7 cellular contexts compared by ENCODE assay signal in the genomic region with DNA sequence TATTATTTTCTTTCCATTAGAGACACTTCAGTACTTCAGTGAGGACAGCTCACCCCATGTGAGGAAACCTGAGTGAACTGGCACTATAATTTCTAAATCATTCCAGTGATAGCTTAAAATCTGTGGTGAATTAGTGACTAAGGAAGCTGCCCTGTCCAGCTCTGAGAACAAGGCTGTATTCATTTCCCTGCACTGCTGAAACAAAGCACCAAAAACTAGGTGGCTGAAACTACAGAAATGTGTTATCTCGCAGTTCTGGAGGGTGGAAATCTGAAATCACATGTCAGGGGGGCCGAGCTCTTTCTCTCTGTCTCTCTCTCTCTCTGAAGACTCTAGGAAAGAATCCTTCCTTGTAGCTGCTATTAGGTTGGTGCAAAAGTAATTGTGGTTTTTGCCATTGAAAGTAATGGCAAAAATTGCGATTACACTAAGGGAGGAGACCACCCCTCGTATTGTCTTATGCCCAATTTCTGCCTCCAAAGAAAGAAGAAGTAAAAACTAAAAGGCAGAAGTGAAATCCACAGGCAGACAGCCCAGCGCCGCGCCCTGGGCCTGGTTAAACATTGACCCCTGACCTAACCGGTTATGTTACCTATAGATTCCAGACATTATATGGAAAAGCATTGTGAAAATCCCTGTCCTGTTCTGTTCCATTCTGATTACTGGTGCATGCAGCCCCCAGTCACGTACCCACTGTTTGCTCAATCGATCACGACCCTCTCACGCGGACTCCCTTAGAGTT.
A peak's percentile ranks its signal among the peaks of the same experiment; 100 is the strongest.
DNase-seq lines count a peak whose midpoint lies in the region; ATAC-seq and TF ChIP-seq lines count a peak whose summit lies in the region.
"Not testable (repeated sequence)": the region's sequence is repeated elsewhere in the genome, so short reads cannot be mapped to it uniquely, and the experiment has no call there.

No MANE protein-coding gene starts in this region.

- peak; percentile 11 for DNase-seq in NOMO-1 treated with dmso at 0.1 percent for 144 hours (lab: John Stamatoyannopoulos, UW; ENCODE audit: unreplicated experiment)

- not testable (repeated sequence) for H3K36me3 ChIP-seq in liver (ENCODE audit: control insufficient read depth in 4 of 4, insufficient read depth in 3 of 4, low read depth in 1 of 4, low read length in 3 of 4)

- not testable (repeated sequence) for TF ChIP-seq CTCF in liver (IDR thresholded peaks at IDR 0.05; ENCODE audit: low read depth, low read length, missing input control)

- H3K27ac ChIP-seq in liver (ENCODE audit: low read depth in 1 of 2, low read length in 2 of 2): not testable (repeated sequence)

- not testable (repeated sequence) for H3K4me1 ChIP-seq in liver (ENCODE audit: control insufficient read depth in 4 of 4, insufficient read depth in 4 of 4, low read length in 3 of 4)

- not testable (repeated sequence) for H3K9ac ChIP-seq in liver (ENCODE audit: low read depth in 1 of 2, low read length in 2 of 2)

- not testable (repeated sequence) for TF ChIP-seq RAD21 in liver (IDR thresholded peaks at IDR 0.05)

- 72% methylated on average over 13 of the region's 13 CpGs for WGBS in liver

- H3K27me3 ChIP-seq in liver (ENCODE audit: control insufficient read depth in 4 of 4, insufficient read depth in 4 of 4, low read length in 3 of 4): not testable (repeated sequence)

- ATAC-seq in GM18511 (IDR thresholded peaks at IDR 0.05; ENCODE audit: unreplicated experiment) (peak; percentile 96), GM19372 (IDR thresholded peaks at IDR 0.05; ENCODE audit: low read depth, unreplicated experiment) (peak; percentile 93), GM21576 (IDR thresholded peaks at IDR 0.05; ENCODE audit: unreplicated experiment) (peak; percentile 87), HG02870 (IDR thresholded peaks at IDR 0.05; ENCODE audit: unreplicated experiment) (peak; percentile 94), HG03280 (IDR thresholded peaks at IDR 0.05; ENCODE audit: unreplicated experiment) (peak; percentile 46)

- H3K4me3 ChIP-seq in liver (ENCODE audit: low read depth in 1 of 3, low read length in 3 of 3): not testable (repeated sequence)

- H3K9me3 ChIP-seq in liver (ENCODE audit: control insufficient read depth in 4 of 4, low read length in 3 of 4): not testable (repeated sequence)

TF ChIP-seq in liver, 16 proteins besides CTCF, POLR2A, EP300 and RAD21:
- TF ChIP-seq, protein P1, sequence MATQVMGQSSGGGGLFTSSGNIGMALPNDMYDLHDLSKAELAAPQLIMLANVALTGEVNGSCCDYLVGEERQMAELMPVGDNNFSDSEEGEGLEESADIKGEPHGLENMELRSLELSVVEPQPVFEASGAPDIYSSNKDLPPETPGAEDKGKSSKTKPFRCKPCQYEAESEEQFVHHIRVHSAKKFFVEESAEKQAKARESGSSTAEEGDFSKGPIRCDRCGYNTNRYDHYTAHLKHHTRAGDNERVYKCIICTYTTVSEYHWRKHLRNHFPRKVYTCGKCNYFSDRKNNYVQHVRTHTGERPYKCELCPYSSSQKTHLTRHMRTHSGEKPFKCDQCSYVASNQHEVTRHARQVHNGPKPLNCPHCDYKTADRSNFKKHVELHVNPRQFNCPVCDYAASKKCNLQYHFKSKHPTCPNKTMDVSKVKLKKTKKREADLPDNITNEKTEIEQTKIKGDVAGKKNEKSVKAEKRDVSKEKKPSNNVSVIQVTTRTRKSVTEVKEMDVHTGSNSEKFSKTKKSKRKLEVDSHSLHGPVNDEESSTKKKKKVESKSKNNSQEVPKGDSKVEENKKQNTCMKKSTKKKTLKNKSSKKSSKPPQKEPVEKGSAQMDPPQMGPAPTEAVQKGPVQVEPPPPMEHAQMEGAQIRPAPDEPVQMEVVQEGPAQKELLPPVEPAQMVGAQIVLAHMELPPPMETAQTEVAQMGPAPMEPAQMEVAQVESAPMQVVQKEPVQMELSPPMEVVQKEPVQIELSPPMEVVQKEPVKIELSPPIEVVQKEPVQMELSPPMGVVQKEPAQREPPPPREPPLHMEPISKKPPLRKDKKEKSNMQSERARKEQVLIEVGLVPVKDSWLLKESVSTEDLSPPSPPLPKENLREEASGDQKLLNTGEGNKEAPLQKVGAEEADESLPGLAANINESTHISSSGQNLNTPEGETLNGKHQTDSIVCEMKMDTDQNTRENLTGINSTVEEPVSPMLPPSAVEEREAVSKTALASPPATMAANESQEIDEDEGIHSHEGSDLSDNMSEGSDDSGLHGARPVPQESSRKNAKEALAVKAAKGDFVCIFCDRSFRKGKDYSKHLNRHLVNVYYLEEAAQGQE (IDR thresholded peaks at IDR 0.05): peak; percentile 85
TF ChIP-seq in liver: peak in this region for 1; not testable (repeated sequence) for 15.

Comparison
In these comparisons a context has a peak if more than half of its experiments do, and no peak if none do; other contexts are left out.
1. ATAC-seq: peak in every context shown above with its lines; median percentile 96 in GM18511; 94 in HG02870; 93 in GM19372; 87 in GM21576; 46 in HG03280.